10 cellular contexts compared by ENCODE assay signal in genomic region chr9:74499111-74499601, GRCh38. TPM values are rescaled to one million over a fixed set of nuclear protein-coding genes. Genes with fewer than 3 reads are reported as not detected.
A peak's percentile ranks its signal among the peaks of the same experiment; 100 is the strongest.
DNase-seq lines count a peak whose midpoint lies in the region; ATAC-seq lines count a peak whose summit lies in the region.
"Had no signal": no experiment of that assay in that cellular context is flagged by ENCODE, and none has a peak within 500 bp of the region (broad histone marks: within the 10 kb centered on the region; RNA-seq: fewer than 3 reads in every experiment).

No MANE protein-coding gene starts in this region.

- H3K9me3 Mint-ChIP-seq in activated naive CD8-positive, alpha-beta T cell treated with anti-CD3 and anti-CD28 coated beads, Interleukin-2, amount 50 U/mL, for 24 hours: no peaks in the 10 kb centered on the region
- H3K9me3 Mint-ChIP-seq in stimulated activated memory B cell treated with anti-CD40 and anti-IgM and Interleukin-4, amounts not matched to agents 10 μg/mL and 1 μg/mL and 100 μg/mL, for 72 hours: no peaks in the 10 kb centered on the region

- no peak for ATAC-seq in activated naive CD8-positive, alpha-beta T cell treated with anti-CD3 and anti-CD28 coated beads, Interleukin-2, amount 50 U/mL, for 24 hours
- ATAC-seq in stimulated activated memory B cell treated with anti-CD40 and anti-IgM and Interleukin-4, amounts not matched to agents 10 μg/mL and 1 μg/mL and 100 μg/mL, for 72 hours: no peak

- H3K4me3 ChIP-seq in iPS-18c (ENCODE audit: insufficient read depth, low read depth, low read length) (peak overlapping the region; percentile 55), SJCRH30 (no peak overlapping the region)

- H3K4me1 ChIP-seq in SJCRH30: no peaks in the 10 kb centered on the region

- peaks cover 27% of the 10 kb centered on the region for H3K4me1 Mint-ChIP-seq in activated naive CD8-positive, alpha-beta T cell treated with anti-CD3 and anti-CD28 coated beads, Interleukin-2, amount 50 U/mL, for 24 hours
- peaks cover 44% of the 10 kb centered on the region for H3K4me1 Mint-ChIP-seq in stimulated activated memory B cell treated with anti-CD40 and anti-IgM and Interleukin-4, amounts not matched to agents 10 μg/mL and 1 μg/mL and 100 μg/mL, for 72 hours

- H3K36me3 Mint-ChIP-seq in activated naive CD8-positive, alpha-beta T cell treated with anti-CD3 and anti-CD28 coated beads, Interleukin-2, amount 50 U/mL, for 24 hours (ENCODE audit: low read depth): no peaks in the 10 kb centered on the region
- H3K36me3 Mint-ChIP-seq in stimulated activated memory B cell treated with anti-CD40 and anti-IgM and Interleukin-4, amounts not matched to agents 10 μg/mL and 1 μg/mL and 100 μg/mL, for 72 hours: no peaks in the 10 kb centered on the region

- no peaks in the 10 kb centered on the region for H3K36me3 ChIP-seq in SJCRH30

- peaks cover 11% of the 10 kb centered on the region; the same call in 1 of the 2 replicates for H3K27me3 ChIP-seq in SJCRH30

- peak overlapping the region; percentile 46 for H3K4me3 Mint-ChIP-seq in activated naive CD8-positive, alpha-beta T cell treated with anti-CD3 and anti-CD28 coated beads, Interleukin-2, amount 50 U/mL, for 24 hours
- H3K4me3 Mint-ChIP-seq in stimulated activated memory B cell treated with anti-CD40 and anti-IgM and Interleukin-4, amounts not matched to agents 10 μg/mL and 1 μg/mL and 100 μg/mL, for 72 hours: peak overlapping the region; percentile 54

- no peak overlapping the region for H3K27ac Mint-ChIP-seq in activated naive CD8-positive, alpha-beta T cell treated with anti-CD3 and anti-CD28 coated beads, Interleukin-2, amount 50 U/mL, for 24 hours
- H3K27ac Mint-ChIP-seq in stimulated activated memory B cell treated with anti-CD40 and anti-IgM and Interleukin-4, amounts not matched to agents 10 μg/mL and 1 μg/mL and 100 μg/mL, for 72 hours: no peak overlapping the region

- H3K9me3 ChIP-seq in iPS-18c (ENCODE audit: control insufficient read depth, insufficient read depth, low read length): no peaks in the 10 kb centered on the region
- H3K9me3 ChIP-seq in SJCRH30 (replicated peaks): no peaks in the 10 kb centered on the region

- H3K27me3 Mint-ChIP-seq in activated naive CD8-positive, alpha-beta T cell treated with anti-CD3 and anti-CD28 coated beads, Interleukin-2, amount 50 U/mL, for 24 hours: peaks cover 49% of the 10 kb centered on the region
- H3K27me3 Mint-ChIP-seq in stimulated activated memory B cell treated with anti-CD40 and anti-IgM and Interleukin-4, amounts not matched to agents 10 μg/mL and 1 μg/mL and 100 μg/mL, for 72 hours: peaks cover 51% of the 10 kb centered on the region

- peak; percentile 8 for DNase-seq in DMS53 (lab: John Stamatoyannopoulos, UW)
- DNase-seq in DMS53 treated with DMSO at 0.1 percent for 48 hours (lab: John Stamatoyannopoulos, UW; ENCODE audit: unreplicated experiment): no peak
- DNase-seq in activated naive CD8-positive, alpha-beta T cell treated with anti-CD3 and anti-CD28 coated beads, Interleukin-2, amount 50 U/mL, for 24 hours: no peak
- no peak for DNase-seq in SJCRH30
- DNase-seq in middle frontal gyrus (ENCODE audit: extremely low spot score, low spot score): no peak
- DNase-seq in activated effector memory CD4-positive, alpha-beta T cell treated with anti-CD3 and anti-CD28 coated beads, Interleukin-2, amount 50 U/mL, for 16 hours: no peak
- DNase-seq: KBM-7 had no signal

- H3K27ac ChIP-seq in SJCRH30: no peak overlapping the region
- H3K27ac ChIP-seq: 22Rv1 had no signal

RNA-seq across cellular contexts. Expression of gene RORB, which starts 2.0 kb away (rescaled TPM):
- total RNA-seq in SJCRH30 (2014; rRNA removed; shearing (Covaris generic)): not detected in 2 replicates
